ENCODE assay signal across 10 cellular contexts in genomic region chr6:71468841-71469750, GRCh38.
A peak's percentile ranks its signal among the peaks of the same experiment; 100 is the strongest.
DNase-seq lines count a peak whose midpoint lies in the region; ATAC-seq and TF ChIP-seq lines count a peak whose summit lies in the region.
"Had no signal": no experiment of that assay in that cellular context is flagged by ENCODE, and none has a peak within 500 bp of the region (broad histone marks: within the 10 kb centered on the region; RNA-seq: fewer than 3 reads in every experiment).

No MANE protein-coding gene starts in this region.

- CTCF ChIA-PET in BJ (lab: Yijun Ruan, JAX): interaction anchor here (0.6 to 1.8 kb wide), 8 partner anchors 9 to 332 kb away, joined by 3 to 10 read pairs (median 4); no protein-coding TSS in a partner anchor

- POLR2A ChIA-PET in BJ (lab: Charles Lee): interaction anchor here (0.6 to 1.0 kb wide), 4 partner anchors 10 to 1316 kb away, joined by 3 to 12 read pairs (median 9); no protein-coding TSS in a partner anchor

- H3K4me3 Mint-ChIP-seq in activated T-cell treated with anti-CD3 and anti-CD28 coated beads, Interleukin-2, amount 50 U/mL, for 4 hours: no peak overlapping the region
- H3K4me3 Mint-ChIP-seq: activated naive CD4-positive, alpha-beta T cell treated with anti-CD3 and anti-CD28 coated beads, Interleukin-2, amount 50 U/mL, for 24 hours had no signal

- H3K27me3 Mint-ChIP-seq in activated T-cell treated with anti-CD3 and anti-CD28 coated beads, Interleukin-2, amount 50 U/mL, for 4 hours (ENCODE audit: low read depth): peaks cover 2% of the 10 kb centered on the region

- H3K36me3 ChIP-seq in BJ (ENCODE audit: control insufficient read depth, insufficient read depth, low read length) (no peaks in the 10 kb centered on the region), SJCRH30 (no peaks in the 10 kb centered on the region), trophoblast cell (ENCODE audit: control insufficient read depth in 1 of 2, insufficient read depth in 2 of 2, low read length in 2 of 2) (no peaks in the 10 kb centered on the region)

- no peak overlapping the region for H2BK120ac ChIP-seq in trophoblast cell (ENCODE audit: insufficient read depth, low read length, poor library complexity)

- no peak overlapping the region for H3K4ac ChIP-seq in trophoblast cell (ENCODE audit: low read depth, low read length)

- no peak overlapping the region for H3K18ac ChIP-seq in trophoblast cell (ENCODE audit: low read length)

- H2AFZ ChIP-seq in trophoblast cell (ENCODE audit: insufficient read depth, low read length, poor library complexity): no peak overlapping the region

- no peak overlapping the region for H3K14ac ChIP-seq in trophoblast cell (ENCODE audit: low read length)

- no peaks in the 10 kb centered on the region for H3K4me1 Mint-ChIP-seq in activated T-cell treated with anti-CD3 and anti-CD28 coated beads, Interleukin-2, amount 50 U/mL, for 4 hours (ENCODE audit: low read depth)
- H3K4me1 Mint-ChIP-seq: activated naive CD4-positive, alpha-beta T cell treated with anti-CD3 and anti-CD28 coated beads, Interleukin-2, amount 50 U/mL, for 24 hours had no signal

- H3K4me3 ChIP-seq in BJ (ENCODE audit: low read depth, low read length) (peak overlapping the region; percentile 23), SJCRH30 (0 out of 2 replicates have a peak overlapping the region, but pooled peaks have one; percentile 11), fibroblast of mammary gland (ENCODE audit: control insufficient read depth, low read depth, low read length) (no peak overlapping the region), trophoblast cell (ENCODE audit: low read depth, low read length) (no peak overlapping the region)

- DNase-seq in BJ (ENCODE audit: low read depth): peak; percentile 89
- DNase-seq in SJCRH30: peak; percentile 33 to 35
- peak; percentile 94 for DNase-seq in fibroblast of mammary gland (ENCODE audit: low read depth)
- peak; percentile 28 to 64 for DNase-seq in trophoblast cell
- no peak for DNase-seq in SIG-M5 treated with dmso at 0.1 percent for 504 hours (lab: John Stamatoyannopoulos, UW; ENCODE audit: unreplicated experiment)
- DNase-seq in activated T-cell treated with anti-CD3 and anti-CD28 coated beads, Interleukin-2, amount 50 U/mL, for 4 hours: no peak
- DNase-seq: NCI-H1930 had no signal

- no peaks in the 10 kb centered on the region for H3K36me3 Mint-ChIP-seq in activated T-cell treated with anti-CD3 and anti-CD28 coated beads, Interleukin-2, amount 50 U/mL, for 4 hours (ENCODE audit: insufficient read depth)
- H3K36me3 Mint-ChIP-seq: activated naive CD4-positive, alpha-beta T cell treated with anti-CD3 and anti-CD28 coated beads, Interleukin-2, amount 50 U/mL, for 24 hours had no signal

- no peak overlapping the region for H3K9ac ChIP-seq in trophoblast cell (ENCODE audit: low read length)

- no peak for TF ChIP-seq CTCF in BJ (IDR thresholded peaks at IDR 0.05; ENCODE audit: insufficient read depth, low read depth, low read length)
- TF ChIP-seq CTCF in fibroblast of mammary gland (conservative IDR thresholded peaks at IDR 0.05; ENCODE audit: control insufficient read depth, insufficient read depth, low read depth, low read length): no peak

- no peaks in the 10 kb centered on the region for H3K79me1 ChIP-seq in trophoblast cell (ENCODE audit: low read length)

- H2AK5ac ChIP-seq in trophoblast cell (ENCODE audit: low read length): no peak overlapping the region

- H2BK5ac ChIP-seq in trophoblast cell (ENCODE audit: low read depth, low read length, poor library complexity): no peak overlapping the region

- ATAC-seq in GM21786 (IDR thresholded peaks at IDR 0.05; ENCODE audit: unreplicated experiment) (no peak), HG03135 (IDR thresholded peaks at IDR 0.05; ENCODE audit: unreplicated experiment) (no peak)
- no peak for ATAC-seq in activated T-cell treated with anti-CD3 and anti-CD28 coated beads, Interleukin-2, amount 50 U/mL, for 4 hours

- no peaks in the 10 kb centered on the region for H3K79me2 ChIP-seq in trophoblast cell (ENCODE audit: control insufficient read depth, insufficient read depth, low read length, poor library complexity)

- H3K4me1 ChIP-seq in SJCRH30 (0 out of 2 replicates have a peak, but pooled peaks cover 6% of the 10 kb centered on the region), trophoblast cell (ENCODE audit: control insufficient read depth in 1 of 2, insufficient read depth in 2 of 2, low read length in 2 of 2) (no peaks in the 10 kb centered on the region)

- H3K4me2 ChIP-seq in trophoblast cell (ENCODE audit: low read length): no peak overlapping the region

- no peak overlapping the region for H3K27ac ChIP-seq in SJCRH30
- no peak overlapping the region for H3K27ac ChIP-seq in trophoblast cell (ENCODE audit: low read depth, low read length)

- no peak overlapping the region for H4K8ac ChIP-seq in trophoblast cell (ENCODE audit: low read depth, low read length)

- H4K91ac ChIP-seq in trophoblast cell (ENCODE audit: low read depth, low read length): no peak overlapping the region

- H3K9me3 ChIP-seq in SJCRH30 (replicated peaks): no peaks in the 10 kb centered on the region
- no peaks in the 10 kb centered on the region for H3K9me3 ChIP-seq in trophoblast cell (ENCODE audit: insufficient read depth, low read depth, low read length)

- no peak overlapping the region for H2BK12ac ChIP-seq in trophoblast cell (ENCODE audit: low read length)

- WGBS in trophoblast cell (ENCODE audit: extremely low coverage, insufficient coverage, insufficient read length): no CpG with 5 or more reads among the region's 8 CpGs

- no peak overlapping the region for H3K23ac ChIP-seq in trophoblast cell (ENCODE audit: low read length)

- peaks cover 7% of the 10 kb centered on the region for H3K9me3 Mint-ChIP-seq in activated T-cell treated with anti-CD3 and anti-CD28 coated beads, Interleukin-2, amount 50 U/mL, for 4 hours

- no peak overlapping the region for H4K12ac ChIP-seq in trophoblast cell (ENCODE audit: low read depth, low read length)

- H3K27me3 ChIP-seq in BJ (ENCODE audit: control insufficient read depth, insufficient read depth, low read length): no peaks in the 10 kb centered on the region
- no peaks in the 10 kb centered on the region for H3K27me3 ChIP-seq in SJCRH30
- H3K27me3 ChIP-seq in trophoblast cell (ENCODE audit: insufficient read depth, low read length): no peaks in the 10 kb centered on the region

Comparison
In these comparisons a context has a peak if more than half of its experiments do, and no peak if none do; other contexts are left out.
1. DNase-seq: peak in BJ (single experiment), SJCRH30 (2 of 2), fibroblast of mammary gland (single experiment) and trophoblast cell (2 of 2); none in SIG-M5 treated with dmso at 0.1 percent for 504 hours (single experiment) and activated T-cell treated with anti-CD3 and anti-CD28 coated beads, Interleukin-2, amount 50 U/mL, for 4 hours (single experiment).
2. H3K4me3 ChIP-seq: peak in BJ (single experiment) and SJCRH30 (single experiment); none in fibroblast of mammary gland (single experiment) and trophoblast cell (single experiment).